ENCODE assay signal across 23 cellular contexts in the genomic region with DNA sequence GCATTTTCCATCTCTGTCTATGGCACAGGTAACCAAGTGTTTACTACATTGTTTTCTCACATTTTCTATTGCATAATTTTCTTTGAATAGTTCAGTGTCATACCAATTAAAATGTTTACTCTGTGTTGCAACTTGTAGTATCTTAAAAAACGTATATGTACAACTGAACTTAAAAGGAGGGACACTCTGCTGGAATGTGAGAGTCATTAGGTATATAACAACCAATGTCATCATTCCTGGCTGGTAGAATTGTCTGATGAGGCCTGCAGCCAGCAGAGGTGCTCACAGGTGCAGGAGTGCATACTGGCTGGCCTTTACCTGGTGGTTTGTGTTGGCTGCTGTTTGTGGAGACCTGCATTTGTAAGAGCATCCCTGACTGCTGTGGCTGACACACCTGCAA. TPM values are rescaled to one million over a fixed set of nuclear protein-coding genes. Genes with fewer than 3 reads are reported as not detected.
DNase-seq lines count a peak whose midpoint lies in the region; ATAC-seq, FAIRE-seq and TF ChIP-seq lines count a peak whose summit lies in the region.
"Had no signal": no experiment of that assay in that cellular context is flagged by ENCODE, and none has a peak within 500 bp of the region (broad histone marks: within the 10 kb centered on the region; RNA-seq: fewer than 3 reads in every experiment).

No MANE protein-coding gene starts in this region.

- intact Hi-C loops in HepG2 (cut with micrococcal nuclease; ENCODE audit: unreplicated experiment), result no loop called here
- intact Hi-C loops in right lobe of liver (cut with DNase I), result no loop called here
- intact Hi-C loops in K562 (cut with micrococcal nuclease), result no loop called here

- H3K4me3 Mint-ChIP-seq in stimulated activated effector memory CD8-positive, alpha-beta T cell treated with anti-CD3 and anti-CD28 coated beads, Interleukin-12 subunit alpha, Interleukin-12 subunit beta, amount 100 ng/mL, for 72 hours, result no peak overlapping the region
- H3K4me3 Mint-ChIP-seq: CD4-positive, alpha-beta memory T cell; GM23338; H9 had no signal

- TF ChIP-seq CTCF in HepG2 (CRISPR knock-in tag; IDR thresholded peaks at IDR 0.05), result no peak
- TF ChIP-seq CTCF in right lobe of liver (IDR thresholded peaks at IDR 0.05), result no peak
- TF ChIP-seq CTCF in K562 (IDR thresholded peaks at IDR 0.05 in 2 of 3, conservative IDR thresholded peaks at IDR 0.05 in 1 of 3; ENCODE audit: insufficient read depth in 2 of 3, low read depth in 1 of 3, low read length in 3 of 3), result no peak

- H3K4me1 ChIP-seq in HepG2 (ENCODE audit: insufficient read depth, low read length) (no peaks in the 10 kb centered on the region), right lobe of liver (no peaks in the 10 kb centered on the region), K562 (replicated peaks in 1 of 2; ENCODE audit: control insufficient read depth in 2 of 2, insufficient read depth in 2 of 2, low read length in 2 of 2) (peaks cover 20 to 24% of the 10 kb centered on the region in 2 experiments; a peak in 4 of 5 replicates)

- H3K36me3 ChIP-seq in HepG2 (replicated peaks in 1 of 2; ENCODE audit: control insufficient read depth in 1 of 2, insufficient read depth in 2 of 2, low read length in 2 of 2) (no peaks in the 10 kb centered on the region), right lobe of liver (no peaks in the 10 kb centered on the region), K562 (ENCODE audit: control insufficient read depth, insufficient read depth, low read length) (peaks cover 26% of the 10 kb centered on the region; the same call in 1 of the 3 replicates)

- no peak overlapping the region for H3K9ac ChIP-seq in HepG2 (ENCODE audit: insufficient read depth, low read depth, low read length)
- no peak overlapping the region for H3K9ac ChIP-seq in K562 (ENCODE audit: insufficient read depth in 1 of 2, low read depth in 2 of 2, low read length in 2 of 2)

- in situ Hi-C loops in HepG2 (cut with HindIII; ENCODE audit: extremely low pct_ligation_motif_present, low pct_unique_long_range_greater_than_20kb), result no loop called here
- in situ Hi-C loops in K562 (cut with MboI), result no loop called here

- TF ChIP-seq RAD21 in HepG2 (CRISPR knock-in tag; IDR thresholded peaks at IDR 0.05), result no peak
- TF ChIP-seq RAD21 in K562 (CRISPR knock-in tag; conservative IDR thresholded peaks at IDR 0.05 in 1 of 2, IDR thresholded peaks at IDR 0.05 in 1 of 2), result no peak

- H3K9me3 Mint-ChIP-seq in stimulated activated effector memory CD8-positive, alpha-beta T cell treated with anti-CD3 and anti-CD28 coated beads, Interleukin-12 subunit alpha, Interleukin-12 subunit beta, amount 100 ng/mL, for 72 hours, result no peaks in the 10 kb centered on the region
- H3K9me3 Mint-ChIP-seq: CD4-positive, alpha-beta memory T cell; GM23338; H9 had no signal

- BruUV-seq in HepG2 (replicated peaks; lab: Mats Ljungman, UMichigan) (no TSS peak), K562 (replicated peaks; lab: Mats Ljungman, UMichigan) (no TSS peak)

- no peak overlapping the region for H3K4me2 ChIP-seq in HepG2 (ENCODE audit: low read depth, low read length)
- no peak overlapping the region for H3K4me2 ChIP-seq in K562 (ENCODE audit: insufficient read depth, low read length)
- H3K4me2 ChIP-seq: GM23338 had no signal

- H3K4me3 ChIP-seq in HepG2 (replicated peaks in 1 of 3; ENCODE audit: insufficient read depth in 1 of 3, low read depth in 2 of 3, low read length in 3 of 3) (no peak overlapping the region), right lobe of liver (no peak overlapping the region), K562 (no peak overlapping the region)
- H3K4me3 ChIP-seq: GM23338 had no signal

- no peak for DNase-seq in HepG2 (ENCODE audit: low spot score)
- DNase-seq in right lobe of liver, result no peak
- DNase-seq in K562 (ENCODE audit: extremely low read depth in 1 of 4, low spot score in 3 of 4), result no peak
- DNase-seq in stimulated activated effector memory CD8-positive, alpha-beta T cell treated with anti-CD3 and anti-CD28 coated beads, Interleukin-12 subunit alpha, Interleukin-12 subunit beta, amount 100 ng/mL, for 72 hours (ENCODE audit: low spot score in 2 of 2), result no peak
- no peak for DNase-seq in urothelium cell line (ENCODE audit: low spot score)
- DNase-seq in germinal center (ENCODE audit: low spot score), result no peak
- DNase-seq: 8988T; C1 segment of cervical spinal cord; Calu3; CD4-positive, alpha-beta memory T cell; COR-L47; DMS53; DMS79 treated with DMSO at 0.1 percent for 48 hours; GF-D8; H9 had no signal

- no peaks in the 10 kb centered on the region for H3K9me3 ChIP-seq in HepG2 (ENCODE audit: low read length)
- H3K9me3 ChIP-seq in right lobe of liver, result no peaks in the 10 kb centered on the region
- no peaks in the 10 kb centered on the region for H3K9me3 ChIP-seq in K562 (replicated peaks; ENCODE audit: control insufficient read depth, insufficient read depth, low read depth, low read length)

- H2AFZ ChIP-seq in HepG2 (ENCODE audit: low read length) (no peak overlapping the region), K562 (ENCODE audit: low read depth, low read length) (no peak overlapping the region)
- H2AFZ ChIP-seq: GM23338 had no signal

- TF ChIP-seq POLR2A in HepG2 (IDR thresholded peaks at IDR 0.05; ENCODE audit: insufficient read depth in 1 of 2, low read depth in 2 of 2, low read length in 2 of 2), result no peak
- TF ChIP-seq POLR2A in right lobe of liver (IDR thresholded peaks at IDR 0.05), result no peak
- TF ChIP-seq POLR2A in K562 (conservative IDR thresholded peaks at IDR 0.05), result no peak

- POLR2A ChIA-PET in HepG2 (lab: Yijun Ruan, JAX) (no interaction called here), K562 (lab: Yijun Ruan, JAX) (interaction anchor here (1.2 to 1.5 kb wide), 3 partner anchors 10 to 17 kb away, joined by 3 to 4 read pairs (median 4); no protein-coding TSS in a partner anchor)

- no peaks in the 10 kb centered on the region for H3K79me2 ChIP-seq in HepG2 (ENCODE audit: insufficient read depth, low read length)
- no peaks in the 10 kb centered on the region; the same call in 2 of the 3 replicates for H3K79me2 ChIP-seq in K562 (ENCODE audit: control insufficient read depth, insufficient read depth, low read length)

- H3K9me1 ChIP-seq in K562 (ENCODE audit: control insufficient read depth, insufficient read depth, low read length), result no peaks in the 10 kb centered on the region

- CTCF ChIA-PET in HepG2 (lab: Yijun Ruan, JAX; ENCODE audit: low intra/inter-chr PET ratio, low total read pairs), result no interaction called here
- CTCF ChIA-PET in K562 (lab: Yijun Ruan, JAX; ENCODE audit: low intra/inter-chr PET ratio), result no interaction called here

- no peaks in the 10 kb centered on the region for H3K4me1 Mint-ChIP-seq in stimulated activated effector memory CD8-positive, alpha-beta T cell treated with anti-CD3 and anti-CD28 coated beads, Interleukin-12 subunit alpha, Interleukin-12 subunit beta, amount 100 ng/mL, for 72 hours
- H3K4me1 Mint-ChIP-seq: CD4-positive, alpha-beta memory T cell; GM23338 had no signal

- no peak for FAIRE-seq in HepG2 (lab: Jason Lieb, UNC)
- FAIRE-seq in K562 (lab: Jason Lieb, UNC), result no peak
- FAIRE-seq in urothelium cell line (lab: Jason Lieb, UNC), result no peak
- FAIRE-seq: GM12891, GM18507 had no signal

- H3K27ac Mint-ChIP-seq in stimulated activated effector memory CD8-positive, alpha-beta T cell treated with anti-CD3 and anti-CD28 coated beads, Interleukin-12 subunit alpha, Interleukin-12 subunit beta, amount 100 ng/mL, for 72 hours, result peak overlapping the region; percentile 5
- H3K27ac Mint-ChIP-seq: GM23338, H9 had no signal

- H3K36me3 Mint-ChIP-seq in stimulated activated effector memory CD8-positive, alpha-beta T cell treated with anti-CD3 and anti-CD28 coated beads, Interleukin-12 subunit alpha, Interleukin-12 subunit beta, amount 100 ng/mL, for 72 hours, result no peaks in the 10 kb centered on the region

- 38% methylated on average over 1 of the region's 1 CpG for WGBS in HepG2 (ENCODE audit: low lambda C conversion rate)
- 30% methylated on average over 1 of the region's 1 CpG for WGBS in right lobe of liver (ENCODE audit: insufficient coverage, low coverage, low lambda C conversion rate, missing lambda C conversion rate)
- WGBS in K562 (ENCODE audit: insufficient coverage, low coverage, missing lambda C conversion rate), result 5% methylated on average over 1 of the region's 1 CpG

- H4K20me1 ChIP-seq in HepG2 (ENCODE audit: insufficient read depth, low read length) (no peaks in the 10 kb centered on the region), K562 (replicated peaks; ENCODE audit: control insufficient read depth, insufficient read depth, low read length) (no peaks in the 10 kb centered on the region)

- ATAC-seq in HepG2 (no peak), right lobe of liver (no peak), K562 (no peak)
- ATAC-seq in stimulated activated effector memory CD8-positive, alpha-beta T cell treated with anti-CD3 and anti-CD28 coated beads, Interleukin-12 subunit alpha, Interleukin-12 subunit beta, amount 100 ng/mL, for 72 hours, result no peak
- ATAC-seq: GM23338, HCT116 had no signal

- H3K27me3 ChIP-seq in HepG2 (ENCODE audit: control insufficient read depth in 1 of 2, insufficient read depth in 2 of 2, low read length in 2 of 2) (no peaks in the 10 kb centered on the region), right lobe of liver (no peaks in the 10 kb centered on the region), K562 (ENCODE audit: control insufficient read depth in 2 of 2, insufficient read depth in 2 of 2, low read length in 2 of 2) (no peaks in the 10 kb centered on the region)

- H3K27ac ChIP-seq in HepG2 (ENCODE audit: extremely low read length, insufficient read depth, low read length) (no peak overlapping the region), right lobe of liver (no peak overlapping the region), K562 (ENCODE audit: extremely low read depth, low read depth, low read length) (no peak overlapping the region)

- no peak for TF ChIP-seq EP300 in HepG2 (IDR thresholded peaks at IDR 0.05; ENCODE audit: low read depth in 2 of 2, low read length in 2 of 2)
- TF ChIP-seq EP300 in HepG2 (CRISPR knock-in tag; IDR thresholded peaks at IDR 0.05; ENCODE audit: borderline replicate concordance), result no peak
- no peak for TF ChIP-seq EP300 in K562 (IDR thresholded peaks at IDR 0.05; ENCODE audit: low read length)

RNA-seq across cellular contexts. Expression of gene RARRES1, which starts 19.1 kb away (rescaled TPM):
- total RNA-seq in HepG2 (2016; rRNA removed; fragmentation: Illumina TruSeq; extraction: Trizol) (not detected in 2 replicates), right lobe of liver (1 to 10 TPM; 1.8 to 9.2 (median 7.0) TPM), K562 (2014; rRNA removed) (not detected in 2 replicates), K562 (2014; rRNA removed; fragmentation: Illumina TruSeq; extraction: Trizol) (not detected in 2 replicates), K562 (2015; rRNA removed; fragmentation: Illumina TruSeq; extraction: Trizol) (not detected in 2 replicates), K562 (2021) (not detected in 2 replicates)
- not detected in 2 replicates for total RNA-seq in HepG2 (2016; cell fraction: cytosol; rRNA removed; fragmentation: Illumina TruSeq; extraction: Trizol; ENCODE audit: low read depth)
- total RNA-seq in HepG2 (2016; cell fraction: insoluble cytoplasmic fraction; rRNA removed; fragmentation: Illumina TruSeq; extraction: Trizol), result not detected in 2 replicates
- total RNA-seq in HepG2 (2016; cell fraction: membrane; rRNA removed; fragmentation: Illumina TruSeq; extraction: Trizol), result not detected in 2 replicates
- not detected in 2 replicates for total RNA-seq in HepG2 (2016; cell fraction: nucleus; rRNA removed; fragmentation: Illumina TruSeq; extraction: Trizol)
- polyA plus RNA-seq in HepG2 (2011; rRNA removed) (not detected in 2 replicates), K562 (2011; rRNA removed) (not detected in 2 replicates), K562 (2014; fragmentation: Illumina TruSeq; extraction: Trizol) (not detected in 2 replicates), K562 (2014; fragmentation: Nextera tagmentation; extraction: Ambion mirVana) (not detected), K562 (2014; rRNA removed) (not detected in 2 replicates)
- not detected in 2 replicates for polyA plus RNA-seq in HepG2 (2011; cell fraction: cytosol; rRNA removed)
- not detected in 2 replicates for polyA plus RNA-seq in HepG2 (2011; cell fraction: nucleus; rRNA removed)
- polyA plus RNA-seq in HepG2 (2012), result not detected in 2 replicates
- not detected in 2 replicates for polyA plus RNA-seq in HepG2 (2016; cell fraction: cytosol; fragmentation: Illumina TruSeq; extraction: Trizol; ENCODE audit: low read depth)
- polyA plus RNA-seq in HepG2 (2016; cell fraction: insoluble cytoplasmic fraction; fragmentation: Illumina TruSeq; extraction: Trizol; ENCODE audit: low read depth), result not detected in 2 replicates
- not detected in 2 replicates for polyA plus RNA-seq in HepG2 (2016; cell fraction: membrane; fragmentation: Illumina TruSeq; extraction: Trizol; ENCODE audit: low read depth)
- polyA plus RNA-seq in HepG2 (2016; cell fraction: nucleus; fragmentation: Illumina TruSeq; extraction: Trizol; ENCODE audit: insufficient read depth, low read depth), result not detected in 2 replicates
- polyA minus RNA-seq in HepG2 (2011; rRNA and poly(A)+ RNA removed; ENCODE audit: low replicate concordance), result 0.63 TPM in 1 of 2 replicates, not detected in the other
- not detected in 2 replicates for polyA minus RNA-seq in HepG2 (2011; cell fraction: cytosol; rRNA and poly(A)+ RNA removed)
- polyA minus RNA-seq in HepG2 (2011; cell fraction: nucleus; rRNA and poly(A)+ RNA removed), result not detected in 2 replicates
- not detected in 2 replicates for total RNA-seq in K562 (2011; cell fraction: chromatin; rRNA removed; ENCODE audit: low replicate concordance)
- not detected in 2 replicates for total RNA-seq in K562 (2011; cell fraction: nucleolus; rRNA removed)
- not detected in 2 replicates for total RNA-seq in K562 (2011; cell fraction: nucleoplasm; rRNA removed)
- polyA plus RNA-seq in K562 (2011; cell fraction: cytosol; rRNA removed), result not detected in 2 replicates
- polyA plus RNA-seq in K562 (2011; cell fraction: nucleus; rRNA removed), result not detected in 2 replicates
- polyA plus RNA-seq in K562 (2012), result not detected in 2 replicates
- polyA minus RNA-seq in K562 (2011; rRNA and poly(A)+ RNA removed), result not detected in 2 replicates
- not detected in 2 replicates for polyA minus RNA-seq in K562 (2011; cell fraction: cytosol; rRNA and poly(A)+ RNA removed)
- not detected in 2 replicates for polyA minus RNA-seq in K562 (2011; cell fraction: nucleus; rRNA and poly(A)+ RNA removed)
- total RNA-seq: A673; CD4-positive, alpha-beta memory T cell; Daoy; G401; H4 had no signal
- polyA plus RNA-seq: CD4-positive, alpha-beta memory T cell had no signal

RNA-seq across cellular contexts. Expression of gene MFSD1, which starts 50.5 kb away (rescaled TPM):
- total RNA-seq in HepG2 (2016; rRNA removed; fragmentation: Illumina TruSeq; extraction: Trizol), result 22.2 and 37.9 TPM in 2 replicates
- total RNA-seq in HepG2 (2016; cell fraction: cytosol; rRNA removed; fragmentation: Illumina TruSeq; extraction: Trizol; ENCODE audit: low read depth), result 3.8 and 4.9 TPM in 2 replicates
- 21.6 and 36.2 TPM in 2 replicates for total RNA-seq in HepG2 (2016; cell fraction: insoluble cytoplasmic fraction; rRNA removed; fragmentation: Illumina TruSeq; extraction: Trizol)
- 10.8 and 12.8 TPM in 2 replicates for total RNA-seq in HepG2 (2016; cell fraction: membrane; rRNA removed; fragmentation: Illumina TruSeq; extraction: Trizol)
- 33.7 and 34.4 TPM in 2 replicates for total RNA-seq in HepG2 (2016; cell fraction: nucleus; rRNA removed; fragmentation: Illumina TruSeq; extraction: Trizol)
- polyA plus RNA-seq in HepG2 (2011; rRNA removed), result 14.1 and 17.3 TPM in 2 replicates
- 12.4 and 18.8 TPM in 2 replicates for polyA plus RNA-seq in HepG2 (2011; cell fraction: cytosol; rRNA removed)
- 6.1 and 11.0 TPM in 2 replicates for polyA plus RNA-seq in HepG2 (2011; cell fraction: nucleus; rRNA removed)
- polyA plus RNA-seq in HepG2 (2012), result 12.0 TPM in 2 replicates
- polyA plus RNA-seq in HepG2 (2016; cell fraction: cytosol; fragmentation: Illumina TruSeq; extraction: Trizol; ENCODE audit: low read depth), result 3.1 and 3.5 TPM in 2 replicates
- polyA plus RNA-seq in HepG2 (2016; cell fraction: insoluble cytoplasmic fraction; fragmentation: Illumina TruSeq; extraction: Trizol; ENCODE audit: low read depth), result 14.9 and 17.8 TPM in 2 replicates
- 6.8 and 8.3 TPM in 2 replicates for polyA plus RNA-seq in HepG2 (2016; cell fraction: membrane; fragmentation: Illumina TruSeq; extraction: Trizol; ENCODE audit: low read depth)
- polyA plus RNA-seq in HepG2 (2016; cell fraction: nucleus; fragmentation: Illumina TruSeq; extraction: Trizol; ENCODE audit: insufficient read depth, low read depth), result 32.0 and 32.3 TPM in 2 replicates
- polyA minus RNA-seq in HepG2 (2011; rRNA and poly(A)+ RNA removed; ENCODE audit: low replicate concordance), result 33.8 and 90.6 TPM in 2 replicates
- polyA minus RNA-seq in HepG2 (2011; cell fraction: cytosol; rRNA and poly(A)+ RNA removed), result 8.3 and 9.5 TPM in 2 replicates
- 26.8 and 27.5 TPM in 2 replicates for polyA minus RNA-seq in HepG2 (2011; cell fraction: nucleus; rRNA and poly(A)+ RNA removed)
- 10 to 100 TPM; 25.3 to 38.5 (median 35.3) TPM for total RNA-seq in right lobe of liver
- total RNA-seq in K562 (2011; cell fraction: chromatin; rRNA removed; ENCODE audit: low replicate concordance), result 33.7 and 51.7 TPM in 2 replicates
- 32.1 and 34.5 TPM in 2 replicates for total RNA-seq in K562 (2011; cell fraction: nucleolus; rRNA removed)
- total RNA-seq in K562 (2011; cell fraction: nucleoplasm; rRNA removed), result 42.4 and 60.5 TPM in 2 replicates
- 25.6 and 26.4 TPM in 2 replicates for total RNA-seq in K562 (2014; rRNA removed)
- 40.3 and 47.2 TPM in 2 replicates for total RNA-seq in K562 (2014; rRNA removed; fragmentation: Illumina TruSeq; extraction: Trizol)
- 39.0 and 43.9 TPM in 2 replicates for total RNA-seq in K562 (2015; rRNA removed; fragmentation: Illumina TruSeq; extraction: Trizol)
- total RNA-seq in K562 (2021), result 28.6 and 31.2 TPM in 2 replicates
- 35.5 and 49.5 TPM in 2 replicates for polyA plus RNA-seq in K562 (2011; rRNA removed)
- 26.6 and 51.5 TPM in 2 replicates for polyA plus RNA-seq in K562 (2011; cell fraction: cytosol; rRNA removed)
- 22.9 and 31.5 TPM in 2 replicates for polyA plus RNA-seq in K562 (2011; cell fraction: nucleus; rRNA removed)
- 21.6 and 28.0 TPM in 2 replicates for polyA plus RNA-seq in K562 (2012)
- 27.5 and 28.4 TPM in 2 replicates for polyA plus RNA-seq in K562 (2014; fragmentation: Illumina TruSeq; extraction: Trizol)
- 10 to 100 TPM in 1 of 2 experiments, 1 to 10 TPM in 1; 8.7 to 11.4 TPM for polyA plus RNA-seq in K562 (2014; fragmentation: Nextera tagmentation; extraction: Ambion mirVana)
- 31.3 and 33.4 TPM in 2 replicates for polyA plus RNA-seq in K562 (2014; rRNA removed)
- 52.2 and 58.3 TPM in 2 replicates for polyA minus RNA-seq in K562 (2011; rRNA and poly(A)+ RNA removed)
- polyA minus RNA-seq in K562 (2011; cell fraction: cytosol; rRNA and poly(A)+ RNA removed), result 19.7 and 24.4 TPM in 2 replicates
- polyA minus RNA-seq in K562 (2011; cell fraction: nucleus; rRNA and poly(A)+ RNA removed), result 21.7 and 30.3 TPM in 2 replicates

Comparison
In these comparisons a context has a peak if more than half of its experiments do, and no peak if none do; other contexts are left out.
1. Of the 241 proteins assayed by ChIP-seq in both HepG2 and K562: peak only in HepG2: none; only in K562: none; in both: CEBPB; in neither: 240.